Comparison of ENCODE assay signal across 11 cellular contexts in genomic region chr17:1560582-1561170, GRCh38.
DNase-seq lines count a peak whose midpoint lies in the region; ATAC-seq and TF ChIP-seq lines count a peak whose summit lies in the region.
"Had no signal": no experiment of that assay in that cellular context is flagged by ENCODE, and none has a peak within 500 bp of the region (broad histone marks: within the 10 kb centered on the region; RNA-seq: fewer than 3 reads in every experiment).

No MANE protein-coding gene starts in this region.

- H3K4me3 Mint-ChIP-seq in nephron = peak overlapping the region; percentile 87 to 91 (median 90)

- peak overlapping the region; percentile 85 for H3K27ac ChIP-seq in C4-2B
- H3K27ac ChIP-seq in coronary artery = no peak overlapping the region

- peaks cover 14% of the 10 kb centered on the region for H3K36me3 Mint-ChIP-seq in nephron (ENCODE audit: low read depth)

- peaks cover 52% of the 10 kb centered on the region for H3K4me1 Mint-ChIP-seq in nephron

- no peak for TF ChIP-seq CTCF in C4-2B (conservative IDR thresholded peaks at IDR 0.05)
- no peak for TF ChIP-seq CTCF in LNCaP clone FGC (IDR thresholded peaks at IDR 0.05; ENCODE audit: control insufficient read depth, extremely low read depth, insufficient read depth)
- TF ChIP-seq CTCF in coronary artery (IDR thresholded peaks at IDR 0.05) = no peak
- TF ChIP-seq CTCF in nephron (IDR thresholded peaks at IDR 0.05; ENCODE audit: unreplicated experiment in 3 of 3) = no peak

- H3K27ac Mint-ChIP-seq in nephron = peak overlapping the region; percentile 89 to 95 (median 91)

- H3K27me3 Mint-ChIP-seq in nephron (ENCODE audit: low read depth) = peaks cover 9% of the 10 kb centered on the region

- H3K4me3 ChIP-seq in LNCaP clone FGC (ENCODE audit: low read depth, low read length) (peak overlapping the region; percentile 89), coronary artery (peak overlapping the region; percentile 88)

- DNase-seq in LNCaP clone FGC (ENCODE audit: low read depth) (peak; percentile 75), coronary artery (ENCODE audit: low spot score) (no peak), T1000 (lab: John Stamatoyannopoulos, UW) (no peak), NCI-H2107 (lab: John Stamatoyannopoulos, UW) (no peak)
- no peak for DNase-seq in stimulated activated naive CD4-positive, alpha-beta T cell treated with Interleukin-2 at 50 U/mL for 16 hours (lab: John Stamatoyannopoulos, UW)
- DNase-seq: GF-D8; KG1; stimulated activated CD4-positive, alpha-beta T cell treated with anti-CD3 and anti-CD28 coated beads, Interleukin-2, amount 100 ng/mL, for 24 hours had no signal

- ATAC-seq in HG02852 (IDR thresholded peaks at IDR 0.05; ENCODE audit: unreplicated experiment) = no peak

- no peaks in the 10 kb centered on the region for H3K9me3 Mint-ChIP-seq in nephron
